Comparison of ENCODE assay signal across 10 cellular contexts in genomic region chr9:127852829-127853228, GRCh38. TPM values are rescaled to one million over a fixed set of nuclear protein-coding genes. Genes with fewer than 3 reads are reported as not detected.
DNase-seq lines count a peak whose midpoint lies in the region; ATAC-seq and TF ChIP-seq lines count a peak whose summit lies in the region.
"Had no signal": no experiment of that assay in that cellular context is flagged by ENCODE, and none has a peak within 500 bp of the region (broad histone marks: within the 10 kb centered on the region; RNA-seq: fewer than 3 reads in every experiment).

No MANE protein-coding gene starts in this region.

- no peak for TF ChIP-seq EP300 in upper lobe of left lung (IDR thresholded peaks at IDR 0.05)

- H3K9me3 Mint-ChIP-seq in activated naive CD4-positive, alpha-beta T cell treated with anti-CD3 and anti-CD28 coated beads, Interleukin-2, amount 50 U/mL, for 24 hours: no peaks in the 10 kb centered on the region

- peak overlapping the region; percentile 80 for H3K27ac Mint-ChIP-seq in activated naive CD4-positive, alpha-beta T cell treated with anti-CD3 and anti-CD28 coated beads, Interleukin-2, amount 50 U/mL, for 24 hours

- peak overlapping the region; percentile 66 for H3K4me3 Mint-ChIP-seq in activated naive CD4-positive, alpha-beta T cell treated with anti-CD3 and anti-CD28 coated beads, Interleukin-2, amount 50 U/mL, for 24 hours

- peaks cover 14% of the 10 kb centered on the region for H3K36me3 Mint-ChIP-seq in activated naive CD4-positive, alpha-beta T cell treated with anti-CD3 and anti-CD28 coated beads, Interleukin-2, amount 50 U/mL, for 24 hours

- no peak for DNase-seq in activated naive CD4-positive, alpha-beta T cell treated with anti-CD3 and anti-CD28 coated beads, Interleukin-2, amount 50 U/mL, for 16 hours
- DNase-seq in cardiac fibroblast (ENCODE audit: low read depth in 2 of 2): no peak
- no peak for DNase-seq in upper lobe of left lung
- no peak for DNase-seq in 8988T
- DNase-seq: NCI-H2107, SJCRH30 had no signal

- 58 to 62% methylated on average over 9 of the region's 9 CpGs for WGBS in upper lobe of left lung, 2 donors

- H3K4me3 ChIP-seq in cardiac fibroblast (replicated peaks in 1 of 2; ENCODE audit: low read depth in 2 of 2, low read length in 2 of 2) (peak overlapping the region; percentile 85 to 86), mucosa of rectum (ENCODE audit: low read length in 2 of 2) (peak overlapping the region; percentile 68 to 76), upper lobe of left lung (peak overlapping the region; percentile 24 to 78 (median 71))

- no peaks in the 10 kb centered on the region for H3K27me3 ChIP-seq in mucosa of rectum (ENCODE audit: control insufficient read depth in 2 of 2, insufficient read depth in 2 of 2, low read length in 2 of 2)
- no peaks in the 10 kb centered on the region for H3K27me3 ChIP-seq in upper lobe of left lung
- H3K27me3 ChIP-seq: SJCRH30 had no signal

- TF ChIP-seq CTCF in cardiac fibroblast (IDR thresholded peaks at IDR 0.05; ENCODE audit: low read depth, low read length) (no peak), upper lobe of left lung (IDR thresholded peaks at IDR 0.05) (no peak)

- peaks cover 0 to 6% of the 10 kb centered on the region in 2 donors for H3K9me3 ChIP-seq in mucosa of rectum (ENCODE audit: control insufficient read depth in 2 of 2, low read length in 2 of 2)
- peaks cover 0 to 15% (median 3%) of the 10 kb centered on the region in 4 donors for H3K9me3 ChIP-seq in upper lobe of left lung
- H3K9me3 ChIP-seq: SJCRH30 had no signal

- no peak for TF ChIP-seq POLR2A in upper lobe of left lung (IDR thresholded peaks at IDR 0.05)

- H3K27me3 Mint-ChIP-seq in activated naive CD4-positive, alpha-beta T cell treated with anti-CD3 and anti-CD28 coated beads, Interleukin-2, amount 50 U/mL, for 24 hours: no peaks in the 10 kb centered on the region

- H3K9ac ChIP-seq in mucosa of rectum (ENCODE audit: low read depth in 1 of 2, low read length in 2 of 2): peak overlapping the region in 1 of 2 donors; percentile 56

- H3K4me1 Mint-ChIP-seq in activated naive CD4-positive, alpha-beta T cell treated with anti-CD3 and anti-CD28 coated beads, Interleukin-2, amount 50 U/mL, for 24 hours: peaks cover 36% of the 10 kb centered on the region

- H3K4me1 ChIP-seq in mucosa of rectum (ENCODE audit: control insufficient read depth in 2 of 2, insufficient read depth in 2 of 2, low read length in 2 of 2) (peaks cover 5 to 7% of the 10 kb centered on the region in 2 donors), upper lobe of left lung (peaks cover 34 to 53% (median 39%) of the 10 kb centered on the region in 4 donors)

- H3K27ac ChIP-seq in mucosa of rectum (ENCODE audit: low read depth in 2 of 2, low read length in 2 of 2): no peak overlapping the region
- H3K27ac ChIP-seq in upper lobe of left lung: peak overlapping the region; percentile 88 to 91 (median 90)
- H3K27ac ChIP-seq: SJCRH30 had no signal

- H3K36me3 ChIP-seq in mucosa of rectum (ENCODE audit: control insufficient read depth in 2 of 2, insufficient read depth in 2 of 2, low read length in 2 of 2) (no peaks in the 10 kb centered on the region), upper lobe of left lung (peaks cover 0 to 36% (median 4%) of the 10 kb centered on the region in 4 donors)

- ATAC-seq in upper lobe of left lung (ENCODE audit: low FRiP score in 2 of 2) (no peak), HG03095 (IDR thresholded peaks at IDR 0.05; ENCODE audit: unreplicated experiment) (no peak), GM21447 (IDR thresholded peaks at IDR 0.05; ENCODE audit: unreplicated experiment) (no peak)

RNA-seq across cellular contexts. Expression of gene ENG, which starts 1.6 kb away (rescaled TPM):
- 100 to 1,000 TPM in 4 of 6 donors, 10 to 100 TPM in 2; 45.7 to 378 (median 178) TPM for total RNA-seq in upper lobe of left lung

RNA-seq across cellular contexts. Expression of gene AK1, which starts 24.6 kb away (rescaled TPM):
- 100 to 1,000 TPM; 106 to 239 (median 161) TPM for total RNA-seq in upper lobe of left lung

RNA-seq across cellular contexts. Expression of gene ST6GALNAC6, which starts 46.6 kb away (rescaled TPM):
- 100 to 1,000 TPM in 1 of 6 donors, 10 to 100 TPM in 5; 67.3 to 117 (median 85.2) TPM for total RNA-seq in upper lobe of left lung

RNA-seq across cellular contexts. Expression of gene FPGS, which starts 50.1 kb away (rescaled TPM):
- 100 to 1,000 TPM in 2 of 6 donors, 10 to 100 TPM in 4; 85.1 to 337 (median 95.5) TPM for total RNA-seq in upper lobe of left lung

Comparison
In these comparisons a context has a peak if more than half of its experiments do, and no peak if none do; other contexts are left out.
1. H3K27ac ChIP-seq: peak in upper lobe of left lung (4 of 4); none in mucosa of rectum (0 of 2).
2. Peak in every context shown above with its lines, with median percentiles within 50 percentile points of each other: H3K4me3 ChIP-seq.